26 cellular contexts compared by ENCODE assay signal in genomic region chr4:13950491-13950890, GRCh38.
"Had no signal": no experiment of that assay in that cellular context is flagged by ENCODE, and none has a peak within 500 bp of the region (broad histone marks: within the 10 kb centered on the region; RNA-seq: fewer than 3 reads in every experiment).

No MANE protein-coding gene starts in this region.

- H2AFZ ChIP-seq: neural progenitor cell had no signal

- H3K4me3 ChIP-seq: left ventricle myocardium inferior, lung, neural progenitor cell, prostate gland, skin epidermis, stomach, testis, tibial artery, uterus had no signal

- H3K4me1 ChIP-seq: left ventricle myocardium inferior, neural progenitor cell, prostate gland, stomach, testis, tibial artery, uterus had no signal

- H3K36me3 ChIP-seq: left ventricle myocardium inferior, neural progenitor cell, neutrophil, prostate gland, stomach, tibial artery, uterus had no signal

- H3K27me3 ChIP-seq: neural progenitor cell, neutrophil, stomach, testis, tibial artery, uterus had no signal

- ATAC-seq: natural killer cell; right cardiac atrium; sciatic nerve; stimulated activated naive B cell treated with anti-CD40 and anti-IgM and Interleukin-4, amounts not matched to agents 10 μg/mL and 1 μg/mL and 100 μg/mL, for 72 hours; stimulated activated naive CD8-positive, alpha-beta T cell treated with anti-CD3 and anti-CD28 coated beads, Interleukin-15, Interleukin-2, amounts not matched to agents 100 U/mL and 50 U/mL, for 24 hours had no signal

- H3K4me2 ChIP-seq: neural progenitor cell had no signal

- H3K9ac ChIP-seq: neural progenitor cell had no signal

- DNase-seq: hypothalamus; left ventricle myocardium inferior; mesendoderm; naive B cell; natural killer cell; nephron progenitor cell; occipital lobe; retina; right cardiac atrium; stimulated activated CD4-positive, alpha-beta T cell treated with anti-CD3 and anti-CD28 coated beads, Interleukin-12 subunit alpha, Interleukin-12 subunit beta, amount 100 ng/mL, for 4 hours; stimulated activated CD4-positive, alpha-beta T cell treated with anti-CD3 and anti-CD28 coated beads, Interleukin-15, amount 100 ng/mL, for 24 hours; stimulated activated CD4-positive, alpha-beta T cell treated with anti-CD3 and anti-CD28 coated beads, Interleukin-2, amount 100 ng/mL, for 24 hours; stimulated activated CD4-positive, alpha-beta T cell treated with anti-CD3 and anti-CD28 coated beads, Interleukin-4, amount 100 ng/mL, for 1 hour; stimulated activated naive B cell treated with anti-CD40 and anti-IgM and Interleukin-4, amounts not matched to agents 10 μg/mL and 1 μg/mL and 100 μg/mL, for 72 hours; stimulated activated naive CD8-positive, alpha-beta T cell treated with anti-CD3 and anti-CD28 coated beads, Interleukin-15, Interleukin-2, amounts not matched to agents 100 U/mL and 50 U/mL, for 24 hours; stomach; testis; tibial artery; trophoblast cell; uterus had no signal

- H3K9me3 ChIP-seq: left ventricle myocardium inferior, neutrophil, prostate gland, stomach, testis, tibial artery, uterus had no signal

- H3K27ac ChIP-seq: left ventricle myocardium inferior, neural progenitor cell, neutrophil, prostate gland, skin epidermis, stomach, testis, tibial artery, uterus had no signal
